ENCODE assay signal across 16 cellular contexts in genomic region chr9:132181796-132182521, GRCh38. TPM values are rescaled to one million over a fixed set of nuclear protein-coding genes. Genes with fewer than 3 reads are reported as not detected.
DNase-seq lines count a peak whose midpoint lies in the region; ATAC-seq lines count a peak whose summit lies in the region.
"Had no signal": no experiment of that assay in that cellular context is flagged by ENCODE, and none has a peak within 500 bp of the region (broad histone marks: within the 10 kb centered on the region; RNA-seq: fewer than 3 reads in every experiment).

No MANE protein-coding gene starts in this region.

- H4K20me1 ChIP-seq in BLaER1 treated with 17β-estradiol and CSF1 and Interleukin-3, amounts not matched to agents 10 nM and 100 nM = peaks cover 0 to 96% (median 30%) of the 10 kb centered on the region in 11 experiments; a peak in 12 of 22 replicates

- H3K27ac Mint-ChIP-seq in activated T-helper 2 cell treated with anti-CD3 and anti-CD28 coated beads, Interferon-gamma antibody, Interleukin-2, Interleukin-4, amounts not matched to agents 10 μg/mL and 5 μg/mL and 100 μg/mL, durations not matched to agents 14 hours and 24 hours and 36 hours = no peak overlapping the region
- H3K27ac Mint-ChIP-seq: stimulated activated effector memory CD8-positive, alpha-beta T cell treated with anti-CD3 and anti-CD28 coated beads, Interleukin-12 subunit alpha, Interleukin-12 subunit beta, amount 100 ng/mL, for 72 hours had no signal

- H3K4me1 ChIP-seq in BLaER1 treated with 17β-estradiol and CSF1 and Interleukin-3, amounts not matched to agents 10 nM and 100 nM = peaks cover 36 to 62% (median 56%) of the 10 kb centered on the region in 10 experiments

- peak; percentile 75 for ATAC-seq in Right ventricle myocardium inferior
- no peak for ATAC-seq in GM19467 (IDR thresholded peaks at IDR 0.05; ENCODE audit: unreplicated experiment)
- no peak for ATAC-seq in HG02588 (IDR thresholded peaks at IDR 0.05; ENCODE audit: unreplicated experiment)
- ATAC-seq: activated CD4-positive, CD25-positive, alpha-beta regulatory T cell treated with anti-CD3 and anti-CD28 coated beads, Interleukin-2, amount 50 U/mL, for 24 hours; stimulated activated effector memory CD8-positive, alpha-beta T cell treated with anti-CD3 and anti-CD28 coated beads, Interleukin-12 subunit alpha, Interleukin-12 subunit beta, amount 100 ng/mL, for 72 hours had no signal

- H3K4me1 Mint-ChIP-seq in activated T-helper 2 cell treated with anti-CD3 and anti-CD28 coated beads, Interferon-gamma antibody, Interleukin-2, Interleukin-4, amounts not matched to agents 10 μg/mL and 5 μg/mL and 100 μg/mL, durations not matched to agents 14 hours and 24 hours and 36 hours (ENCODE audit: low read depth) = no peaks in the 10 kb centered on the region

- H3K4me3 ChIP-seq in BLaER1 treated with 17β-estradiol and CSF1 and Interleukin-3, amounts not matched to agents 10 nM and 100 nM = no peak overlapping the region
- H3K4me3 ChIP-seq: ovary had no signal

- DNase-seq in NCI-H82 (lab: John Stamatoyannopoulos, UW) (peak; percentile 98), Right ventricle myocardium inferior (ENCODE audit: missing footprints) (no peak), nucleus accumbens (lab: John Stamatoyannopoulos, UW) (peak in 50 of 56 donors; percentile 14 to 89 (median 68)), globus pallidus (ENCODE audit: low spot score) (no peak)
- DNase-seq in activated T-helper 2 cell treated with anti-CD3 and anti-CD28 coated beads, Interferon-gamma antibody, Interleukin-2, Interleukin-4, amounts not matched to agents 10 μg/mL and 5 μg/mL and 100 μg/mL, durations not matched to agents 14 hours and 24 hours and 36 hours (ENCODE audit: low spot score) = no peak
- DNase-seq: effector CD8-positive, alpha-beta T cell; H9; NCI-H1436; ovary; stimulated activated CD4-positive, alpha-beta T cell treated with anti-CD3 and anti-CD28 coated beads, Interleukin-2, amount 100 ng/mL, for 24 hours had no signal

- H3K27me3 Mint-ChIP-seq in activated T-helper 2 cell treated with anti-CD3 and anti-CD28 coated beads, Interferon-gamma antibody, Interleukin-2, Interleukin-4, amounts not matched to agents 10 μg/mL and 5 μg/mL and 100 μg/mL, durations not matched to agents 14 hours and 24 hours and 36 hours (ENCODE audit: low read depth) = peaks cover 7% of the 10 kb centered on the region

- H3K9me3 Mint-ChIP-seq in activated T-helper 2 cell treated with anti-CD3 and anti-CD28 coated beads, Interferon-gamma antibody, Interleukin-2, Interleukin-4, amounts not matched to agents 10 μg/mL and 5 μg/mL and 100 μg/mL, durations not matched to agents 14 hours and 24 hours and 36 hours = no peaks in the 10 kb centered on the region
- H3K9me3 Mint-ChIP-seq: H9; stimulated activated effector memory CD8-positive, alpha-beta T cell treated with anti-CD3 and anti-CD28 coated beads, Interleukin-12 subunit alpha, Interleukin-12 subunit beta, amount 100 ng/mL, for 72 hours had no signal

- H3K36me3 Mint-ChIP-seq in activated T-helper 2 cell treated with anti-CD3 and anti-CD28 coated beads, Interferon-gamma antibody, Interleukin-2, Interleukin-4, amounts not matched to agents 10 μg/mL and 5 μg/mL and 100 μg/mL, durations not matched to agents 14 hours and 24 hours and 36 hours (ENCODE audit: low read depth) = no peaks in the 10 kb centered on the region
- H3K36me3 Mint-ChIP-seq: stimulated activated effector memory CD8-positive, alpha-beta T cell treated with anti-CD3 and anti-CD28 coated beads, Interleukin-12 subunit alpha, Interleukin-12 subunit beta, amount 100 ng/mL, for 72 hours had no signal

- intact Hi-C loops in Right ventricle myocardium inferior (cut with DNase I) = no loop called here
- intact Hi-C loops in activated T-helper 2 cell treated with anti-CD3 and anti-CD28 coated beads, Interferon-gamma antibody, Interleukin-2, Interleukin-4, amounts not matched to agents 10 μg/mL and 5 μg/mL and 100 μg/mL, durations not matched to agents 14 hours and 24 hours and 36 hours (cut with micrococcal nuclease) = no loop called here

- peak overlapping the region in 1 of 11 experiments; percentile 10; a peak in 1 of 22 replicates for H3K9ac ChIP-seq in BLaER1 treated with 17β-estradiol and CSF1 and Interleukin-3, amounts not matched to agents 10 nM and 100 nM

- H3K36me3 ChIP-seq in BLaER1 treated with 17β-estradiol and CSF1 and Interleukin-3, amounts not matched to agents 10 nM and 100 nM = peaks cover 0 to 6% (median 0%) of the 10 kb centered on the region in 11 experiments; a peak in 2 of 22 replicates
- H3K36me3 ChIP-seq: ovary had no signal

- no peak overlapping the region for H3K27ac ChIP-seq in BLaER1 treated with 17β-estradiol and CSF1 and Interleukin-3, amounts not matched to agents 10 nM and 100 nM
- H3K27ac ChIP-seq: C4-2B, ovary had no signal

- 0 out of 22 replicates have a peak, but pooled peaks cover 0 to 7% (median 0%) of the 10 kb centered on the region in 11 experiments for H3K27me3 ChIP-seq in BLaER1 treated with 17β-estradiol and CSF1 and Interleukin-3, amounts not matched to agents 10 nM and 100 nM
- H3K27me3 ChIP-seq: ovary had no signal

- H3K9me3 ChIP-seq in BLaER1 treated with 17β-estradiol and CSF1 and Interleukin-3, amounts not matched to agents 10 nM and 100 nM (replicated peaks in 1 of 11) = no peaks in the 10 kb centered on the region
- H3K9me3 ChIP-seq: ovary had no signal

- no peak overlapping the region for H3K4me3 Mint-ChIP-seq in activated T-helper 2 cell treated with anti-CD3 and anti-CD28 coated beads, Interferon-gamma antibody, Interleukin-2, Interleukin-4, amounts not matched to agents 10 μg/mL and 5 μg/mL and 100 μg/mL, durations not matched to agents 14 hours and 24 hours and 36 hours (ENCODE audit: low read depth)
- H3K4me3 Mint-ChIP-seq: H9; stimulated activated effector memory CD8-positive, alpha-beta T cell treated with anti-CD3 and anti-CD28 coated beads, Interleukin-12 subunit alpha, Interleukin-12 subunit beta, amount 100 ng/mL, for 72 hours had no signal

- H3K4me2 ChIP-seq in BLaER1 treated with 17β-estradiol and CSF1 and Interleukin-3, amounts not matched to agents 10 nM and 100 nM = peak overlapping the region in 9 of 11 experiments; percentile 14 to 96 (median 89); a peak in 17 of 22 replicates

RNA-seq across cellular contexts. Expression of gene NTNG2, which starts 20.1 kb away (rescaled TPM):
- 1.4 TPM for total RNA-seq in Right ventricle myocardium inferior
- total RNA-seq in activated T-helper 2 cell treated with anti-CD3 and anti-CD28 coated beads, Interferon-gamma antibody, Interleukin-2, Interleukin-4, amounts not matched to agents 10 μg/mL and 5 μg/mL and 100 μg/mL, durations not matched to agents 14 hours and 24 hours and 36 hours = 3.8 and 5.2 TPM in 2 replicates

Comparison
In these comparisons a context has a peak if more than half of its experiments do, and no peak if none do; other contexts are left out.
1. DNase-seq: peak in NCI-H82 (single experiment) and nucleus accumbens (50 of 56); none in Right ventricle myocardium inferior (single experiment), globus pallidus (single experiment) and activated T-helper 2 cell treated with anti-CD3 and anti-CD28 coated beads, Interferon-gamma antibody, Interleukin-2, Interleukin-4, amounts not matched to agents 10 μg/mL and 5 μg/mL and 100 μg/mL, durations not matched to agents 14 hours and 24 hours and 36 hours (single experiment).